Comparison of ENCODE assay signal across 9 cellular contexts in the genomic region with DNA sequence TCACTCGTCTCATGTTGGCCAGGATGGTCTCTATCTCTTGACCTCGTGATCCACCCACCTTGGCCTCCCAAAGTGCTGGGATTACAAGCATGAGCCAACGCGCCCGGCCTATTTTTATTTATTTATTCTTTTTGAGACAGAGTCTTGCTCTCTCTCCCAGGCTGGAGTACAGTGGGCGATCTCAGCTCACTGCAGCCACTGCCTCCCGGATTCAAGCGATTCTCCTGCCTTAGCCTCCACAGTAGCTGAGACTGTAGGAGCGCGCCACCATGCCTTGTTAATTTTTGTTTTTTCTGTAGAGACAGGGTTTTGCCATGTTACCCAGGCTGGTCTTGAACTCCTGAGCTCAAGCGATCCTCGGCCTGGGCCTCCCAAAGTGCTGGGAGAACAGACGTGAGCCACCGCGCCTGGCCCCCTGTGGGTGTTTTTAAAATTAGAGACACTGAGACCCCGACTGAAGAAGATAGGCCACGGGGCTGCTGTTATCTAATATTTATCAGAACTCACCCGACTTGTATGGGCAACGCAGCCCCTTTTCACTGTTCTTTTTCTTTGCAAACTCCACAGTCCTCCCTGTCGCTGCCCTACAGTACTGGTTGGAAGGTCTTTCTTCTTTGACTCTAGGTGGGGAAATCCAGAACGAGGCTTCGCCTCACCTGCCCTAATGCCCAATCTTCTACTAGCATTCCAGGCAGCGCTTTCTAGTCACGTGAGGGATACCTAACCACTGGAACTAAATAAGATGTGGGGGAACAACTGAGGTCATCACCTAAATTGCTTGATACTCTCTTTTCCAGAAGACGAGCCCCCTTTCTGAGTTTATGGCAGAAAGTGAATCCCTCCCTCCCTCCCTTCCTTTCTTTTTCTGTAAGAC. TPM values are rescaled to one million over a fixed set of nuclear protein-coding genes. Genes with fewer than 3 reads are reported as not detected.
DNase-seq lines count a peak whose midpoint lies in the region; ATAC-seq and TF ChIP-seq lines count a peak whose summit lies in the region.
"Had no signal": no experiment of that assay in that cellular context is flagged by ENCODE, and none has a peak within 500 bp of the region (broad histone marks: within the 10 kb centered on the region; RNA-seq: fewer than 3 reads in every experiment).

No MANE protein-coding gene starts in this region.

- H3K4me1 ChIP-seq in right lobe of liver: peaks cover 0 to 15% (median 0%) of the 10 kb centered on the region in 4 donors
- peaks cover 0 to 25% (median 19%) of the 10 kb centered on the region in 5 donors for H3K4me1 ChIP-seq in subcutaneous abdominal adipose tissue (ENCODE audit: control insufficient read depth in 5 of 5, insufficient read depth in 5 of 5, low read length in 5 of 5)

- H3K4me3 Mint-ChIP-seq in activated T-helper 17 cell treated with anti-CD3 and anti-CD28 coated beads, Interleukin-2, amount 50 U/mL, for 72 hours: peak overlapping the region; percentile 94

- ATAC-seq in activated T-helper 17 cell treated with anti-CD3 and anti-CD28 coated beads, Interleukin-2, amount 50 U/mL, for 72 hours (replicated peaks): no peak
- ATAC-seq in right lobe of liver: no peak

- no peak for TF ChIP-seq CTCF in right lobe of liver (IDR thresholded peaks at IDR 0.05)

- no peaks in the 10 kb centered on the region for H3K27me3 ChIP-seq in right lobe of liver
- no peaks in the 10 kb centered on the region for H3K27me3 ChIP-seq in subcutaneous abdominal adipose tissue (ENCODE audit: control insufficient read depth in 5 of 5, insufficient read depth in 4 of 5, low read length in 5 of 5)

- H3K9ac ChIP-seq in subcutaneous abdominal adipose tissue (ENCODE audit: low read length in 5 of 5): no peak overlapping the region

- no peaks in the 10 kb centered on the region for H3K9me3 Mint-ChIP-seq in activated T-helper 17 cell treated with anti-CD3 and anti-CD28 coated beads, Interleukin-2, amount 50 U/mL, for 72 hours

- intact Hi-C loops in right lobe of liver (cut with DNase I): no loop called here

- H3K4me1 Mint-ChIP-seq in activated T-helper 17 cell treated with anti-CD3 and anti-CD28 coated beads, Interleukin-2, amount 50 U/mL, for 72 hours: peaks cover 11% of the 10 kb centered on the region

- no peaks in the 10 kb centered on the region for H3K9me3 ChIP-seq in right lobe of liver
- H3K9me3 ChIP-seq in subcutaneous abdominal adipose tissue (ENCODE audit: control insufficient read depth in 5 of 5, low read length in 5 of 5): no peaks in the 10 kb centered on the region

- WGBS in right lobe of liver (ENCODE audit: insufficient coverage, low coverage, low lambda C conversion rate, missing lambda C conversion rate): 93% methylated on average over 14 of the region's 25 CpGs

- H3K36me3 ChIP-seq in right lobe of liver (no peaks in the 10 kb centered on the region), subcutaneous abdominal adipose tissue (ENCODE audit: control insufficient read depth in 5 of 5, insufficient read depth in 5 of 5, low read length in 5 of 5) (no peaks in the 10 kb centered on the region)

- peak; percentile 60 for DNase-seq in DMS53 (lab: John Stamatoyannopoulos, UW)
- no peak for DNase-seq in DMS53 treated with DMSO at 0.1 percent for 48 hours (lab: John Stamatoyannopoulos, UW; ENCODE audit: unreplicated experiment)
- peak in 1 of 3 donors; percentile 27 for DNase-seq in right lobe of liver
- DNase-seq in AML-193 (lab: John Stamatoyannopoulos, UW): no peak
- no peak for DNase-seq in NCI-H2029 (lab: John Stamatoyannopoulos, UW)
- no peak for DNase-seq in epidermal melanocyte (ENCODE audit: insufficient read length, low spot score)

- peak overlapping the region; percentile 98 for H3K27ac Mint-ChIP-seq in activated T-helper 17 cell treated with anti-CD3 and anti-CD28 coated beads, Interleukin-2, amount 50 U/mL, for 72 hours

- no peak for TF ChIP-seq POLR2A in right lobe of liver (IDR thresholded peaks at IDR 0.05)

- H3K27ac ChIP-seq in right lobe of liver (peak overlapping the region; percentile 97 to 100 (median 100)), subcutaneous abdominal adipose tissue (ENCODE audit: low read depth, low read length) (peak overlapping the region; percentile 99)

- H3K4me3 ChIP-seq in right lobe of liver (no peak overlapping the region), subcutaneous abdominal adipose tissue (ENCODE audit: low read depth in 1 of 5, low read length in 5 of 5) (peak overlapping the region in 1 of 5 donors; percentile 98)

- no peaks in the 10 kb centered on the region for H3K27me3 Mint-ChIP-seq in activated T-helper 17 cell treated with anti-CD3 and anti-CD28 coated beads, Interleukin-2, amount 50 U/mL, for 72 hours

- H3K36me3 Mint-ChIP-seq in activated T-helper 17 cell treated with anti-CD3 and anti-CD28 coated beads, Interleukin-2, amount 50 U/mL, for 72 hours (ENCODE audit: low read depth): peaks cover 18% of the 10 kb centered on the region

RNA-seq across cellular contexts. Expression of gene GABARAPL1, which starts 1.3 kb away (rescaled TPM):
- 10 to 100 TPM in 1 of 2 donors, 1 to 10 TPM in 1; 6.9 to 25.1 TPM for total RNA-seq in activated T-helper 17 cell treated with anti-CD3 and anti-CD28 coated beads, Interleukin-2, amount 50 U/mL, for 72 hours
- total RNA-seq in right lobe of liver: 100 to 1,000 TPM in 1 of 6 experiments, 10 to 100 TPM in 5; 59.5 to 123 (median 83.4) TPM

RNA-seq across cellular contexts. Expression of gene TMEM52B, which starts 32.5 kb away (rescaled TPM):
- total RNA-seq in activated T-helper 17 cell treated with anti-CD3 and anti-CD28 coated beads, Interleukin-2, amount 50 U/mL, for 72 hours: not detected
- total RNA-seq in right lobe of liver: under 1 TPM in 2 of 6 experiments, not detected in 4; 0.06 TPM
- total RNA-seq: epithelial cell of proximal tubule had no signal

RNA-seq across cellular contexts. Expression of gene OLR1, which starts 39.4 kb away (rescaled TPM):
- total RNA-seq in activated T-helper 17 cell treated with anti-CD3 and anti-CD28 coated beads, Interleukin-2, amount 50 U/mL, for 72 hours: not detected
- total RNA-seq in right lobe of liver: 1 to 10 TPM in 2 of 6 experiments, under 1 TPM in 2, not detected in 2; 0.23 to 3.9 (median 0.77) TPM
- total RNA-seq: epithelial cell of proximal tubule had no signal
